In the genomic region with DNA sequence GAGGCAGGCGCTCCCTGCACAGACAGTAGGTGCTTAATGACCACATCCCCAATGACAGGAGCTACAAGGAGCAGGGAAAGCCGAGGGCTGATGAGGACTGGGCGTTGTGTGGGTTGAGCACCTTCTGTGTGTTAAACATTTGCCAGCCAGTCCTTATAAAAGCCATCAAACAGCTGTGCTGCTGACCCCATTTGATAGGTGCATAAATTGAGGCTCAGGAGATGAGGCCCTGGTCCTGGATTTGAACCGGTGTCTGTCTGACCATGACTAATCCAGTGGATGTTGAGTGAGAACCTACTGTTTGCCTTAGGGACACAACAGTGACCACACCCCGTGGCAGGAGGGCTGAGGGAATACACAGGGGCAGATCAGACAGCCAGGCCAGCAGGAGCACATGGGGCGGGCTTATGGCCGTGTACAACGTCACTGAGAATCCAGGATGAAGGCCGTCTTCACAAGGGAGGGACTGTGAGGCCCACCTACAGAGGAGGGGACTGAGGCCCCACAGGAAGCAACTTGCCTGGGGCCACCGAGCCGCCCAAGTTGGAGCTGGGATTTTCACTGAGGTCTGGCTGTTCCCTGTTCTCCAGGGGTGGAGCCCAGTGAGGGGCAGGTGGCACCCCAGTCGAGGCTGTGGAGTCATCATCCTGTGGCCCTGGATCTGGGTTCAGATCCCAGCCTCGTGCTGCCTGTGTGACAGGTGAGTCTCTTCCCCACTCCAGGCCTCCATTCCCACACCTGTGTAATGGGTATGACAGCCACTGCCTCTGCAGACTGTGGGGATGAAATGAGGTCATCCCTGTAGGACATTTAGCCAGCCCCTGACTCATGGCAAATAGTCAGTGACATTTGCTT, we compare ENCODE assay signal across 1 cellular context.
TF ChIP-seq lines count a peak whose summit lies in the region.

No MANE protein-coding gene starts in this region.

TF ChIP-seq in HepG2, 621 proteins besides CTCF, POLR2A, EP300 and RAD21 (continued from another document and continues in another):
- TF ChIP-seq, protein P1, sequence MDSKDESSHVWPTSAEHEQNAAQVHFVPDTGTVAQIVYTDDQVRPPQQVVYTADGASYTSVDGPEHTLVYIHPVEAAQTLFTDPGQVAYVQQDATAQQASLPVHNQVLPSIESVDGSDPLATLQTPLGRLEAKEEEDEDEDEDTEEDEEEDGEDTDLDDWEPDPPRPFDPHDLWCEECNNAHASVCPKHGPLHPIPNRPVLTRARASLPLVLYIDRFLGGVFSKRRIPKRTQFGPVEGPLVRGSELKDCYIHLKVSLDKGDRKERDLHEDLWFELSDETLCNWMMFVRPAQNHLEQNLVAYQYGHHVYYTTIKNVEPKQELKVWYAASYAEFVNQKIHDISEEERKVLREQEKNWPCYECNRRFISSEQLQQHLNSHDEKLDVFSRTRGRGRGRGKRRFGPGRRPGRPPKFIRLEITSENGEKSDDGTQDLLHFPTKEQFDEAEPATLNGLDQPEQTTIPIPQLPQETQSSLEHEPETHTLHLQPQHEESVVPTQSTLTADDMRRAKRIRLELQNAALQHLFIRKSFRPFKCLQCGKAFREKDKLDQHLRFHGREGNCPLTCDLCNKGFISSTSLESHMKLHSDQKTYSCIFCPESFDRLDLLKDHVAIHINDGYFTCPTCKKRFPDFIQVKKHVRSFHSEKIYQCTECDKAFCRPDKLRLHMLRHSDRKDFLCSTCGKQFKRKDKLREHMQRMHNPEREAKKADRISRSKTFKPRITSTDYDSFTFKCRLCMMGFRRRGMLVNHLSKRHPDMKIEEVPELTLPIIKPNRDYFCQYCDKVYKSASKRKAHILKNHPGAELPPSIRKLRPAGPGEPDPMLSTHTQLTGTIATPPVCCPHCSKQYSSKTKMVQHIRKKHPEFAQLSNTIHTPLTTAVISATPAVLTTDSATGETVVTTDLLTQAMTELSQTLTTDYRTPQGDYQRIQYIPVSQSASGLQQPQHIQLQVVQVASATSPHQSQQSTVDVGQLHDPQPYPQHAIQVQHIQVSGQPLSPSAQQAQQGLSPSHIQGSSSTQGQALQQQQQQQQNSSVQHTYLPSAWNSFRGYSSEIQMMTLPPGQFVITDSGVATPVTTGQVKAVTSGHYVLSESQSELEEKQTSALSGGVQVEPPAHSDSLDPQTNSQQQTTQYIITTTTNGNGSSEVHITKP (CRISPR knock-in tag; IDR thresholded peaks at IDR 0.05; ENCODE audit: low read depth) = peak; percentile 15
- TF ChIP-seq ZNF703 (CRISPR knock-in tag; IDR thresholded peaks at IDR 0.05; ENCODE audit: borderline replicate concordance) (no peak), ZNF629 (CRISPR knock-in tag; conservative IDR thresholded peaks at IDR 0.05) (peak; percentile 99), ZNF616 (CRISPR knock-in tag; IDR thresholded peaks at IDR 0.05; ENCODE audit: low read depth) (no peak), CBX1 (IDR thresholded peaks at IDR 0.05; ENCODE audit: low read depth) (peak; percentile 14), TARDBP (CRISPR knock-in tag; IDR thresholded peaks at IDR 0.05) (0 out of 2 replicates have a peak, but pooled peaks have one; percentile 14), ZNF12 (CRISPR knock-in tag; IDR thresholded peaks at IDR 0.05) (peak; percentile 21), ZNF790 (CRISPR knock-in tag; IDR thresholded peaks at IDR 0.05; ENCODE audit: borderline replicate concordance) (0 out of 2 replicates have a peak, but pooled peaks have one; percentile 7), XRCC5 (optimal IDR thresholded peaks at IDR 0.05; ENCODE audit: low read length) (peak; percentile 41), JARID2 (CRISPR knock-in tag; IDR thresholded peaks at IDR 0.05; ENCODE audit: insufficient replicate concordance) (peak; percentile 24), NR2C2 (CRISPR knock-in tag; IDR thresholded peaks at IDR 0.05; ENCODE audit: borderline replicate concordance) (peak; percentile 12; the same call in 1 of the 2 replicates), ZMYM3 (CRISPR knock-in tag; IDR thresholded peaks at IDR 0.05) (peak; percentile 97), SRSF1 (optimal IDR thresholded peaks at IDR 0.05; ENCODE audit: low read depth, low read length) (peak; percentile 22), SNAI1 (CRISPR knock-in tag; IDR thresholded peaks at IDR 0.05; ENCODE audit: borderline replicate concordance) (no peak), CREM (IDR thresholded peaks at IDR 0.05) (peak; percentile 8; the same call in 1 of the 2 replicates), CREM (CRISPR knock-in tag; IDR thresholded peaks at IDR 0.05) (no peak), CHD4 (IDR thresholded peaks at IDR 0.05; ENCODE audit: borderline replicate concordance, low read length) (peak; percentile 94)
- TF ChIP-seq, protein P2, sequence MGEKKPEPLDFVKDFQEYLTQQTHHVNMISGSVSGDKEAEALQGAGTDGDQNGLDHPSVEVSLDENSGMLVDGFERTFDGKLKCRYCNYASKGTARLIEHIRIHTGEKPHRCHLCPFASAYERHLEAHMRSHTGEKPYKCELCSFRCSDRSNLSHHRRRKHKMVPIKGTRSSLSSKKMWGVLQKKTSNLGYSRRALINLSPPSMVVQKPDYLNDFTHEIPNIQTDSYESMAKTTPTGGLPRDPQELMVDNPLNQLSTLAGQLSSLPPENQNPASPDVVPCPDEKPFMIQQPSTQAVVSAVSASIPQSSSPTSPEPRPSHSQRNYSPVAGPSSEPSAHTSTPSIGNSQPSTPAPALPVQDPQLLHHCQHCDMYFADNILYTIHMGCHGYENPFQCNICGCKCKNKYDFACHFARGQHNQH (CRISPR knock-in tag; IDR thresholded peaks at IDR 0.05) = peak; percentile 9; the same call in 1 of the 2 replicates
- TF ChIP-seq, protein P3, sequence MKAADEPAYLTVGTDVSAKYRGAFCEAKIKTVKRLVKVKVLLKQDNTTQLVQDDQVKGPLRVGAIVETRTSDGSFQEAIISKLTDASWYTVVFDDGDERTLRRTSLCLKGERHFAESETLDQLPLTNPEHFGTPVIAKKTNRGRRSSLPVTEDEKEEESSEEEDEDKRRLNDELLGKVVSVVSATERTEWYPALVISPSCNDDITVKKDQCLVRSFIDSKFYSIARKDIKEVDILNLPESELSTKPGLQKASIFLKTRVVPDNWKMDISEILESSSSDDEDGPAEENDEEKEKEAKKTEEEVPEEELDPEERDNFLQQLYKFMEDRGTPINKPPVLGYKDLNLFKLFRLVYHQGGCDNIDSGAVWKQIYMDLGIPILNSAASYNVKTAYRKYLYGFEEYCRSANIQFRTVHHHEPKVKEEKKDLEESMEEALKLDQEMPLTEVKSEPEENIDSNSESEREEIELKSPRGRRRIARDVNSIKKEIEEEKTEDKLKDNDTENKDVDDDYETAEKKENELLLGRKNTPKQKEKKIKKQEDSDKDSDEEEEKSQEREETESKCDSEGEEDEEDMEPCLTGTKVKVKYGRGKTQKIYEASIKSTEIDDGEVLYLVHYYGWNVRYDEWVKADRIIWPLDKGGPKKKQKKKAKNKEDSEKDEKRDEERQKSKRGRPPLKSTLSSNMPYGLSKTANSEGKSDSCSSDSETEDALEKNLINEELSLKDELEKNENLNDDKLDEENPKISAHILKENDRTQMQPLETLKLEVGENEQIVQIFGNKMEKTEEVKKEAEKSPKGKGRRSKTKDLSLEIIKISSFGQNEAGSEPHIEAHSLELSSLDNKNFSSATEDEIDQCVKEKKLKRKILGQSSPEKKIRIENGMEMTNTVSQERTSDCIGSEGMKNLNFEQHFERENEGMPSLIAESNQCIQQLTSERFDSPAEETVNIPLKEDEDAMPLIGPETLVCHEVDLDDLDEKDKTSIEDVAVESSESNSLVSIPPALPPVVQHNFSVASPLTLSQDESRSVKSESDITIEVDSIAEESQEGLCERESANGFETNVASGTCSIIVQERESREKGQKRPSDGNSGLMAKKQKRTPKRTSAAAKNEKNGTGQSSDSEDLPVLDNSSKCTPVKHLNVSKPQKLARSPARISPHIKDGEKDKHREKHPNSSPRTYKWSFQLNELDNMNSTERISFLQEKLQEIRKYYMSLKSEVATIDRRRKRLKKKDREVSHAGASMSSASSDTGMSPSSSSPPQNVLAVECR (CRISPR knock-in tag; IDR thresholded peaks at IDR 0.05; ENCODE audit: borderline replicate concordance) = no peak
- TF ChIP-seq, protein P4, sequence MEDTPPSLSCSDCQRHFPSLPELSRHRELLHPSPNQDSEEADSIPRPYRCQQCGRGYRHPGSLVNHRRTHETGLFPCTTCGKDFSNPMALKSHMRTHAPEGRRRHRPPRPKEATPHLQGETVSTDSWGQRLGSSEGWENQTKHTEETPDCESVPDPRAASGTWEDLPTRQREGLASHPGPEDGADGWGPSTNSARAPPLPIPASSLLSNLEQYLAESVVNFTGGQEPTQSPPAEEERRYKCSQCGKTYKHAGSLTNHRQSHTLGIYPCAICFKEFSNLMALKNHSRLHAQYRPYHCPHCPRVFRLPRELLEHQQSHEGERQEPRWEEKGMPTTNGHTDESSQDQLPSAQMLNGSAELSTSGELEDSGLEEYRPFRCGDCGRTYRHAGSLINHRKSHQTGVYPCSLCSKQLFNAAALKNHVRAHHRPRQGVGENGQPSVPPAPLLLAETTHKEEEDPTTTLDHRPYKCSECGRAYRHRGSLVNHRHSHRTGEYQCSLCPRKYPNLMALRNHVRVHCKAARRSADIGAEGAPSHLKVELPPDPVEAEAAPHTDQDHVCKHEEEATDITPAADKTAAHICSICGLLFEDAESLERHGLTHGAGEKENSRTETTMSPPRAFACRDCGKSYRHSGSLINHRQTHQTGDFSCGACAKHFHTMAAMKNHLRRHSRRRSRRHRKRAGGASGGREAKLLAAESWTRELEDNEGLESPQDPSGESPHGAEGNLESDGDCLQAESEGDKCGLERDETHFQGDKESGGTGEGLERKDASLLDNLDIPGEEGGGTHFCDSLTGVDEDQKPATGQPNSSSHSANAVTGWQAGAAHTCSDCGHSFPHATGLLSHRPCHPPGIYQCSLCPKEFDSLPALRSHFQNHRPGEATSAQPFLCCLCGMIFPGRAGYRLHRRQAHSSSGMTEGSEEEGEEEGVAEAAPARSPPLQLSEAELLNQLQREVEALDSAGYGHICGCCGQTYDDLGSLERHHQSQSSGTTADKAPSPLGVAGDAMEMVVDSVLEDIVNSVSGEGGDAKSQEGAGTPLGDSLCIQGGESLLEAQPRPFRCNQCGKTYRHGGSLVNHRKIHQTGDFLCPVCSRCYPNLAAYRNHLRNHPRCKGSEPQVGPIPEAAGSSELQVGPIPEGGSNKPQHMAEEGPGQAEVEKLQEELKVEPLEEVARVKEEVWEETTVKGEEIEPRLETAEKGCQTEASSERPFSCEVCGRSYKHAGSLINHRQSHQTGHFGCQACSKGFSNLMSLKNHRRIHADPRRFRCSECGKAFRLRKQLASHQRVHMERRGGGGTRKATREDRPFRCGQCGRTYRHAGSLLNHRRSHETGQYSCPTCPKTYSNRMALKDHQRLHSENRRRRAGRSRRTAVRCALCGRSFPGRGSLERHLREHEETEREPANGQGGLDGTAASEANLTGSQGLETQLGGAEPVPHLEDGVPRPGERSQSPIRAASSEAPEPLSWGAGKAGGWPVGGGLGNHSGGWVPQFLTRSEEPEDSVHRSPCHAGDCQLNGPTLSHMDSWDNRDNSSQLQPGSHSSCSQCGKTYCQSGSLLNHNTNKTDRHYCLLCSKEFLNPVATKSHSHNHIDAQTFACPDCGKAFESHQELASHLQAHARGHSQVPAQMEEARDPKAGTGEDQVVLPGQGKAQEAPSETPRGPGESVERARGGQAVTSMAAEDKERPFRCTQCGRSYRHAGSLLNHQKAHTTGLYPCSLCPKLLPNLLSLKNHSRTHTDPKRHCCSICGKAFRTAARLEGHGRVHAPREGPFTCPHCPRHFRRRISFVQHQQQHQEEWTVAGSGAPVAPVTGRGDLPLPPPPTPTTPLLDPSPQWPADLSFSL (CRISPR knock-in tag; IDR thresholded peaks at IDR 0.05) = peak; percentile 52; the same call in 1 of the 2 replicates
- TF ChIP-seq, protein P5, sequence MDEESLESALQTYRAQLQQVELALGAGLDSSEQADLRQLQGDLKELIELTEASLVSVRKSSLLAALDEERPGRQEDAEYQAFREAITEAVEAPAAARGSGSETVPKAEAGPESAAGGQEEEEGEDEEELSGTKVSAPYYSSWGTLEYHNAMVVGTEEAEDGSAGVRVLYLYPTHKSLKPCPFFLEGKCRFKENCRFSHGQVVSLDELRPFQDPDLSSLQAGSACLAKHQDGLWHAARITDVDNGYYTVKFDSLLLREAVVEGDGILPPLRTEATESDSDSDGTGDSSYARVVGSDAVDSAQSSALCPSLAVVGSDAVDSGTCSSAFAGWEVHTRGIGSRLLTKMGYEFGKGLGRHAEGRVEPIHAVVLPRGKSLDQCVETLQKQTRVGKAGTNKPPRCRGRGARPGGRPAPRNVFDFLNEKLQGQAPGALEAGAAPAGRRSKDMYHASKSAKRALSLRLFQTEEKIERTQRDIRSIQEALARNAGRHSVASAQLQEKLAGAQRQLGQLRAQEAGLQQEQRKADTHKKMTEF (CRISPR knock-in tag; IDR thresholded peaks at IDR 0.05) = peak; percentile 60
- TF ChIP-seq, protein P6, sequence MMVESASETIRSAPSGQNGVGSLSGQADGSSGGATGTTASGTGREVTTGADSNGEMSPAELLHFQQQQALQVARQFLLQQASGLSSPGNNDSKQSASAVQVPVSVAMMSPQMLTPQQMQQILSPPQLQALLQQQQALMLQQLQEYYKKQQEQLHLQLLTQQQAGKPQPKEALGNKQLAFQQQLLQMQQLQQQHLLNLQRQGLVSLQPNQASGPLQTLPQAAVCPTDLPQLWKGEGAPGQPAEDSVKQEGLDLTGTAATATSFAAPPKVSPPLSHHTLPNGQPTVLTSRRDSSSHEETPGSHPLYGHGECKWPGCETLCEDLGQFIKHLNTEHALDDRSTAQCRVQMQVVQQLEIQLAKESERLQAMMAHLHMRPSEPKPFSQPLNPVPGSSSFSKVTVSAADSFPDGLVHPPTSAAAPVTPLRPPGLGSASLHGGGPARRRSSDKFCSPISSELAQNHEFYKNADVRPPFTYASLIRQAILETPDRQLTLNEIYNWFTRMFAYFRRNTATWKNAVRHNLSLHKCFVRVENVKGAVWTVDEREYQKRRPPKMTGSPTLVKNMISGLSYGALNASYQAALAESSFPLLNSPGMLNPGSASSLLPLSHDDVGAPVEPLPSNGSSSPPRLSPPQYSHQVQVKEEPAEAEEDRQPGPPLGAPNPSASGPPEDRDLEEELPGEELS (CRISPR knock-in tag; IDR thresholded peaks at IDR 0.05) = peak; percentile 61; the same call in 1 of the 2 replicates
- TF ChIP-seq, protein P7, sequence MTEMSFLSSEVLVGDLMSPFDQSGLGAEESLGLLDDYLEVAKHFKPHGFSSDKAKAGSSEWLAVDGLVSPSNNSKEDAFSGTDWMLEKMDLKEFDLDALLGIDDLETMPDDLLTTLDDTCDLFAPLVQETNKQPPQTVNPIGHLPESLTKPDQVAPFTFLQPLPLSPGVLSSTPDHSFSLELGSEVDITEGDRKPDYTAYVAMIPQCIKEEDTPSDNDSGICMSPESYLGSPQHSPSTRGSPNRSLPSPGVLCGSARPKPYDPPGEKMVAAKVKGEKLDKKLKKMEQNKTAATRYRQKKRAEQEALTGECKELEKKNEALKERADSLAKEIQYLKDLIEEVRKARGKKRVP (CRISPR knock-in tag; IDR thresholded peaks at IDR 0.05) = 0 out of 4 replicates have a peak, but pooled peaks of 1 of the 2 experiments have one; percentile 19
- TF ChIP-seq, protein P8, sequence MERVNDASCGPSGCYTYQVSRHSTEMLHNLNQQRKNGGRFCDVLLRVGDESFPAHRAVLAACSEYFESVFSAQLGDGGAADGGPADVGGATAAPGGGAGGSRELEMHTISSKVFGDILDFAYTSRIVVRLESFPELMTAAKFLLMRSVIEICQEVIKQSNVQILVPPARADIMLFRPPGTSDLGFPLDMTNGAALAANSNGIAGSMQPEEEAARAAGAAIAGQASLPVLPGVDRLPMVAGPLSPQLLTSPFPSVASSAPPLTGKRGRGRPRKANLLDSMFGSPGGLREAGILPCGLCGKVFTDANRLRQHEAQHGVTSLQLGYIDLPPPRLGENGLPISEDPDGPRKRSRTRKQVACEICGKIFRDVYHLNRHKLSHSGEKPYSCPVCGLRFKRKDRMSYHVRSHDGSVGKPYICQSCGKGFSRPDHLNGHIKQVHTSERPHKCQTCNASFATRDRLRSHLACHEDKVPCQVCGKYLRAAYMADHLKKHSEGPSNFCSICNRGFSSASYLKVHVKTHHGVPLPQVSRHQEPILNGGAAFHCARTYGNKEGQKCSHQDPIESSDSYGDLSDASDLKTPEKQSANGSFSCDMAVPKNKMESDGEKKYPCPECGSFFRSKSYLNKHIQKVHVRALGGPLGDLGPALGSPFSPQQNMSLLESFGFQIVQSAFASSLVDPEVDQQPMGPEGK (CRISPR knock-in tag; IDR thresholded peaks at IDR 0.05) = peak; percentile 19; the same call in 1 of the 2 replicates
